ENCODE assay signal across 10 cellular contexts in genomic region chr11:94767292-94767690, GRCh38. TPM values are rescaled to one million over a fixed set of nuclear protein-coding genes. Genes with fewer than 3 reads are reported as not detected.
DNase-seq lines count a peak whose midpoint lies in the region; ATAC-seq and TF ChIP-seq lines count a peak whose summit lies in the region.
"Had no signal": no experiment of that assay in that cellular context is flagged by ENCODE, and none has a peak within 500 bp of the region (broad histone marks: within the 10 kb centered on the region; RNA-seq: fewer than 3 reads in every experiment).

No MANE protein-coding gene starts in this region.

- no peaks in the 10 kb centered on the region for H3K9me3 ChIP-seq in endocrine pancreas (ENCODE audit: control insufficient read depth, low read length)
- peaks cover 2% of the 10 kb centered on the region for H3K9me3 ChIP-seq in neuron (ENCODE audit: low read length)

- DNase-seq in natural killer cell treated with Interleukin-12 subunit alpha and Interleukin-12 subunit beta and Interleukin-15 and Interleukin-18, amount 100 ng/mL, for 72 hours (ENCODE audit: low spot score) = no peak
- DNase-seq in natural killer cell (no peak), kidney glomerular epithelial cell (lab: John Stamatoyannopoulos, UW) (no peak), NCI-H2081 treated with DMSO at 0.1 percent for 48 hours (lab: John Stamatoyannopoulos, UW) (no peak), NCI-H1417 treated with DMSO at 0.1 percent for 48 hours (lab: John Stamatoyannopoulos, UW) (no peak)

- H3K27me3 ChIP-seq in endocrine pancreas (ENCODE audit: control insufficient read depth, insufficient read depth, low read length) (no peaks in the 10 kb centered on the region), neuron (ENCODE audit: insufficient read depth, low read length) (no peaks in the 10 kb centered on the region)

- H3K27ac Mint-ChIP-seq in natural killer cell treated with Interleukin-12 subunit alpha and Interleukin-12 subunit beta and Interleukin-15 and Interleukin-18, amount 100 ng/mL, for 72 hours = peak overlapping the region in 1 of 2 donors; percentile 19
- no peak overlapping the region for H3K27ac Mint-ChIP-seq in natural killer cell
- H3K27ac Mint-ChIP-seq: stimulated activated memory B cell treated with anti-CD40 and anti-IgM and Interleukin-4, amounts not matched to agents 10 μg/mL and 1 μg/mL and 100 μg/mL, for 72 hours had no signal

- H3K4me1 ChIP-seq in endocrine pancreas (ENCODE audit: control insufficient read depth, insufficient read depth, low read length) = no peaks in the 10 kb centered on the region
- H3K4me1 ChIP-seq in neuron (ENCODE audit: insufficient read depth, low read length) = peaks cover 38% of the 10 kb centered on the region

- H3K4me3 Mint-ChIP-seq in natural killer cell treated with Interleukin-12 subunit alpha and Interleukin-12 subunit beta and Interleukin-15 and Interleukin-18, amount 100 ng/mL, for 72 hours = peak overlapping the region; percentile 76
- H3K4me3 Mint-ChIP-seq in natural killer cell = no peak overlapping the region

- TF ChIP-seq CTCF in natural killer cell (IDR thresholded peaks at IDR 0.05) = no peak

- H3K9me3 Mint-ChIP-seq in natural killer cell treated with Interleukin-12 subunit alpha and Interleukin-12 subunit beta and Interleukin-15 and Interleukin-18, amount 100 ng/mL, for 72 hours = no peaks in the 10 kb centered on the region
- no peaks in the 10 kb centered on the region for H3K9me3 Mint-ChIP-seq in natural killer cell
- H3K9me3 Mint-ChIP-seq: stimulated activated memory B cell treated with anti-CD40 and anti-IgM and Interleukin-4, amounts not matched to agents 10 μg/mL and 1 μg/mL and 100 μg/mL, for 72 hours; T-helper 1 cell treated with Interleukin-12 subunit alpha and Interleukin-12 subunit beta and Interleukin-4 antibody, amounts not matched to agents 30 μg/mL and 1 μg/mL, for 36 hours had no signal

- peaks cover 10 to 21% of the 10 kb centered on the region in 2 donors for H3K4me1 Mint-ChIP-seq in natural killer cell treated with Interleukin-12 subunit alpha and Interleukin-12 subunit beta and Interleukin-15 and Interleukin-18, amount 100 ng/mL, for 72 hours (ENCODE audit: low read depth in 2 of 2)
- H3K4me1 Mint-ChIP-seq in natural killer cell = peaks cover 18 to 30% of the 10 kb centered on the region in 2 donors

- no peaks in the 10 kb centered on the region for H3K36me3 Mint-ChIP-seq in natural killer cell treated with Interleukin-12 subunit alpha and Interleukin-12 subunit beta and Interleukin-15 and Interleukin-18, amount 100 ng/mL, for 72 hours
- H3K36me3 Mint-ChIP-seq in natural killer cell = no peaks in the 10 kb centered on the region
- H3K36me3 Mint-ChIP-seq: stimulated activated memory B cell treated with anti-CD40 and anti-IgM and Interleukin-4, amounts not matched to agents 10 μg/mL and 1 μg/mL and 100 μg/mL, for 72 hours had no signal

- no peaks in the 10 kb centered on the region for H3K36me3 ChIP-seq in endocrine pancreas (ENCODE audit: control insufficient read depth, insufficient read depth, low read length)
- H3K36me3 ChIP-seq in neuron (ENCODE audit: insufficient read depth, low read length) = no peaks in the 10 kb centered on the region

- H3K9ac ChIP-seq in endocrine pancreas (ENCODE audit: control insufficient read depth, insufficient read depth, low read length) = peak overlapping the region; percentile 30

- peak overlapping the region; percentile 61 for H3K4me3 ChIP-seq in endocrine pancreas (ENCODE audit: control insufficient read depth, insufficient read depth, low read length)
- H3K4me3 ChIP-seq in neuron (ENCODE audit: low read length) = peak overlapping the region; percentile 76

- H3K27me3 Mint-ChIP-seq in natural killer cell treated with Interleukin-12 subunit alpha and Interleukin-12 subunit beta and Interleukin-15 and Interleukin-18, amount 100 ng/mL, for 72 hours = peaks cover 6 to 22% of the 10 kb centered on the region in 2 donors
- no peaks in the 10 kb centered on the region for H3K27me3 Mint-ChIP-seq in natural killer cell (ENCODE audit: low read depth in 2 of 2)

- no peak for ATAC-seq in natural killer cell treated with Interleukin-12 subunit alpha and Interleukin-12 subunit beta and Interleukin-15 and Interleukin-18, amount 100 ng/mL, for 72 hours
- ATAC-seq in natural killer cell (no peak), HG03520 (IDR thresholded peaks at IDR 0.05; ENCODE audit: unreplicated experiment) (no peak)

- intact Hi-C loops in natural killer cell (cut with micrococcal nuclease) = no loop called here

- H2AFZ ChIP-seq in neuron (ENCODE audit: low read depth, low read length) = no peak overlapping the region

RNA-seq across cellular contexts. Expression of gene AMOTL1, which starts 0.9 kb away (rescaled TPM):
- total RNA-seq in natural killer cell treated with Interleukin-12 subunit alpha and Interleukin-12 subunit beta and Interleukin-15 and Interleukin-18, amount 100 ng/mL, for 72 hours = 1 to 10 TPM; 5.5 to 5.7 TPM
- 1 to 10 TPM; 7.1 to 8.9 (median 8.7) TPM for total RNA-seq in natural killer cell
